In genomic region chr12:15240898-15241297, GRCh38 we compare ENCODE assay signal across 1 cellular context.
A peak's percentile ranks its signal among the peaks of the same experiment; 100 is the strongest.
TF ChIP-seq lines count a peak whose summit lies in the region.

No MANE protein-coding gene starts in this region.

TF ChIP-seq in IMR-90, 13 proteins besides CTCF, POLR2A, EP300 and RAD21:
- TF ChIP-seq RFX5 (IDR thresholded peaks at IDR 0.05; ENCODE audit: low read depth, low read length) (no peak), MAFK (IDR thresholded peaks at IDR 0.05; ENCODE audit: low read depth, low read length) (0 out of 2 replicates have a peak, but pooled peaks have one; percentile 11)
